11 cellular contexts compared by ENCODE assay signal in the genomic region with DNA sequence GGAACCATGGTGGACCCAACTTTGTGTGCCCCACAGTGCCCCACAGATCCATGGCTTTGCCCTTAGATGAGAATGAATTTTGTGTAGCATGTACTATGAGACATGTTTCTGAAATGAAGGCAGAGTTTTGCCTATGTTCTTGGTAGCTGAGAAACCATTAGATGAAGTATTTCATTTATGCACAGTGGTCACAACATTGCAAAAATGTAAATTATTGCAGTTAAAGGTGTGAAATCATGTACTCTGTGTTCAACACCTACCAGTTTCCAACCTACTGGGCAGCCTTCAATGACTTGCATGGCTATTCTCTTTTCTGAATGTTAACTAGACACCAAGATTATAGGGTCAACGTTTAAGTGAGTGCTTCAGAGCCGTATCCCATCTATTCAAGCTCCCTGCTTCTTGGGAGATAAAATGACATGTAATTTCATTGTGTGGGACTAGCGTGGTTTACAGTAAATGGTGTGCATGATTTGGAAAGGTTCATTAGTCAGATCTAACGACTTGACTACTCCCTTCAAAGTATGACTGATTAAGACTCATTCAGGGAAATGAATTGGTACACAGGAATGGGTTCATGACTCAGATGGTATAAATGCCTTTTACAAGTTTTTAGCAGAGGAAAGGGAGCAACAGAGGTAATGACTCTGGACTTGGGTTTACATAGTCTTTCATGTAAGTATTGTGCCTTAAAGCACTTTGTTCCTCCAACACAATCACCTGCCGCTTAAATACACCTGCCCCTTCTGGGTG.
A peak's percentile ranks its signal among the peaks of the same experiment; 100 is the strongest.
DNase-seq lines count a peak whose midpoint lies in the region; ATAC-seq and TF ChIP-seq lines count a peak whose summit lies in the region.
"Had no signal": no experiment of that assay in that cellular context is flagged by ENCODE, and none has a peak within 500 bp of the region (broad histone marks: within the 10 kb centered on the region; RNA-seq: fewer than 3 reads in every experiment).

No MANE protein-coding gene starts in this region.

- DNase-seq in AG20443 (ENCODE audit: low spot score) (peak; percentile 63), NCI-H2107 treated with DMSO at 0.1 percent for 48 hours (lab: John Stamatoyannopoulos, UW; ENCODE audit: unreplicated experiment) (peak; percentile 79), epithelial cell of esophagus (ENCODE audit: low read depth) (peak; percentile 94), KBM-7 (no peak), posterior cingulate gyrus (no peak)
- DNase-seq in activated CD4-positive, alpha-beta T cell treated with anti-CD3 and anti-CD28 coated beads for 4 hours: no peak
- DNase-seq: Calu3; immature natural killer cell; stimulated activated CD4-positive, alpha-beta T cell treated with anti-CD3 and anti-CD28 coated beads, Interleukin-4, amount 100 ng/mL, for 24 hours had no signal

- no peak overlapping the region for H3K4me3 ChIP-seq in epithelial cell of esophagus (ENCODE audit: low read length)

- in situ Hi-C loops in KBM-7 (cut with MboI; ENCODE audit: low pct_unique_long_range_greater_than_20kb, low sequenced_read_pairs): no loop called here

- ATAC-seq in GM18867 (IDR thresholded peaks at IDR 0.05; ENCODE audit: unreplicated experiment) (peak; percentile 38), GM19023 (IDR thresholded peaks at IDR 0.05; ENCODE audit: unreplicated experiment) (no peak)

- intact Hi-C loops in posterior cingulate gyrus (cut with DNase I): no loop called here

- no peak for TF ChIP-seq CTCF in epithelial cell of esophagus (IDR thresholded peaks at IDR 0.05; ENCODE audit: insufficient read depth, low read depth, low read length, missing control alignments)

Comparison
In these comparisons a context has a peak if more than half of its experiments do, and no peak if none do; other contexts are left out.
1. DNase-seq: peak in AG20443 (single experiment), NCI-H2107 treated with DMSO at 0.1 percent for 48 hours (single experiment) and epithelial cell of esophagus (single experiment); none in KBM-7 (single experiment), posterior cingulate gyrus (0 of 10) and activated CD4-positive, alpha-beta T cell treated with anti-CD3 and anti-CD28 coated beads for 4 hours (0 of 2).